Comparison of ENCODE assay signal across 21 cellular contexts in genomic region chr9:72874344-72874743, GRCh38.
DNase-seq lines count a peak whose midpoint lies in the region; ATAC-seq, FAIRE-seq and TF ChIP-seq lines count a peak whose summit lies in the region.
"Had no signal": no experiment of that assay in that cellular context is flagged by ENCODE, and none has a peak within 500 bp of the region (broad histone marks: within the 10 kb centered on the region; RNA-seq: fewer than 3 reads in every experiment).

No MANE protein-coding gene starts in this region.

- TF ChIP-seq CTCF in A549 (IDR thresholded peaks at IDR 0.05) (no peak), lower lobe of right lung (IDR thresholded peaks at IDR 0.05) (no peak)

- no peaks in the 10 kb centered on the region for H3K36me3 ChIP-seq in lower lobe of right lung
- H3K36me3 ChIP-seq: BLaER1 had no signal

- FAIRE-seq in A549 (lab: Jason Lieb, UNC), result no peak
- FAIRE-seq: GM12892, GM18507, HTR-8/SVneo had no signal

- POLR2A ChIA-PET in A549 (lab: Yijun Ruan, JAX), result no interaction called here

- no peak overlapping the region for H3K4me3 ChIP-seq in A549
- H3K4me3 ChIP-seq in lower lobe of right lung, result no peak overlapping the region
- H3K4me3 ChIP-seq: BLaER1, GM23248 had no signal

- no peak overlapping the region for H3K27ac Mint-ChIP-seq in stimulated activated effector memory CD8-positive, alpha-beta T cell treated with anti-CD3 and anti-CD28 coated beads, Interleukin-12 subunit alpha, Interleukin-12 subunit beta, amount 100 ng/mL, for 72 hours
- H3K27ac Mint-ChIP-seq: CD14-positive monocyte; CD4-positive, alpha-beta memory T cell had no signal

- CTCF ChIA-PET in A549 (lab: Yijun Ruan, JAX), result interaction anchor here (0.8 to 4.1 kb wide), 4 partner anchors 9 to 326 kb away, joined by 4 to 22 read pairs (median 4); no protein-coding TSS in a partner anchor

- no peaks in the 10 kb centered on the region for H3K9me3 Mint-ChIP-seq in stimulated activated effector memory CD8-positive, alpha-beta T cell treated with anti-CD3 and anti-CD28 coated beads, Interleukin-12 subunit alpha, Interleukin-12 subunit beta, amount 100 ng/mL, for 72 hours
- H3K9me3 Mint-ChIP-seq: CD14-positive monocyte; CD4-positive, alpha-beta memory T cell had no signal

- TF ChIP-seq EP300 in A549 (IDR thresholded peaks at IDR 0.05), result no peak

- peak; percentile 21 to 32; a peak in 3 of 6 replicates for ATAC-seq in A549
- peak; percentile 13 for ATAC-seq in stimulated activated effector memory CD8-positive, alpha-beta T cell treated with anti-CD3 and anti-CD28 coated beads, Interleukin-12 subunit alpha, Interleukin-12 subunit beta, amount 100 ng/mL, for 72 hours
- ATAC-seq in lower lobe of right lung, result no peak
- ATAC-seq in GM19324 (IDR thresholded peaks at IDR 0.05; ENCODE audit: low FRiP score, unreplicated experiment), result no peak

- no peak overlapping the region for H3K4me3 Mint-ChIP-seq in stimulated activated effector memory CD8-positive, alpha-beta T cell treated with anti-CD3 and anti-CD28 coated beads, Interleukin-12 subunit alpha, Interleukin-12 subunit beta, amount 100 ng/mL, for 72 hours
- H3K4me3 Mint-ChIP-seq: CD14-positive monocyte; CD4-positive, alpha-beta memory T cell had no signal

- H3K4me1 ChIP-seq in A549 (peaks cover 47% of the 10 kb centered on the region), lower lobe of right lung (peaks cover 11% of the 10 kb centered on the region)
- H3K4me1 ChIP-seq: BLaER1 had no signal

- H3K27ac ChIP-seq in A549 (peak overlapping the region; percentile 40 to 61; a peak in 5 of 6 replicates), lower lobe of right lung (no peak overlapping the region)
- H3K27ac ChIP-seq: 22Rv1, BLaER1, GM23248 had no signal

- DNase-seq in A549 (ENCODE audit: low read depth in 1 of 2, low spot score in 1 of 2), result no peak
- peak; percentile 58 for DNase-seq in NCI-H69 (lab: John Stamatoyannopoulos, UW)
- DNase-seq in iris pigment epithelial cell (ENCODE audit: low read depth), result peak; percentile 2
- DNase-seq in stimulated activated effector memory CD8-positive, alpha-beta T cell treated with anti-CD3 and anti-CD28 coated beads, Interleukin-12 subunit alpha, Interleukin-12 subunit beta, amount 100 ng/mL, for 72 hours (ENCODE audit: low spot score in 2 of 2), result no peak
- no peak for DNase-seq in lower lobe of right lung
- no peak for DNase-seq in dedifferentiated amniotic fluid mesenchymal stem cell (ENCODE audit: extremely low spot score)
- DNase-seq: CD4-positive, alpha-beta memory T cell; DMS153; DMS79; GDM1; GM23248; H7; IMR-90; KBM-7 had no signal

- no peak for TF ChIP-seq RAD21 in A549 (conservative IDR thresholded peaks at IDR 0.05 in 1 of 2, IDR thresholded peaks at IDR 0.05 in 1 of 2)

- intact Hi-C loops in lower lobe of right lung (cut with DNase I), result no loop called here

- no peak overlapping the region for H3K4me2 ChIP-seq in A549
- H3K4me2 ChIP-seq: BLaER1 had no signal

- no peak for TF ChIP-seq POLR2A in A549 (IDR thresholded peaks at IDR 0.05; ENCODE audit: low read length)

- H3K4me1 Mint-ChIP-seq in stimulated activated effector memory CD8-positive, alpha-beta T cell treated with anti-CD3 and anti-CD28 coated beads, Interleukin-12 subunit alpha, Interleukin-12 subunit beta, amount 100 ng/mL, for 72 hours, result no peaks in the 10 kb centered on the region
- H3K4me1 Mint-ChIP-seq: CD4-positive, alpha-beta memory T cell had no signal

- no peaks in the 10 kb centered on the region for H3K27me3 ChIP-seq in lower lobe of right lung (ENCODE audit: low read depth)
- H3K27me3 ChIP-seq: BLaER1 had no signal

- WGBS in A549 (ENCODE audit: missing lambda C conversion rate), result 83% methylated on average over 2 of the region's 2 CpGs

- no peaks in the 10 kb centered on the region for H3K36me3 Mint-ChIP-seq in stimulated activated effector memory CD8-positive, alpha-beta T cell treated with anti-CD3 and anti-CD28 coated beads, Interleukin-12 subunit alpha, Interleukin-12 subunit beta, amount 100 ng/mL, for 72 hours
- H3K36me3 Mint-ChIP-seq: CD14-positive monocyte; CD4-positive, alpha-beta memory T cell had no signal

- H3K9me3 ChIP-seq in A549, result no peaks in the 10 kb centered on the region
- no peaks in the 10 kb centered on the region for H3K9me3 ChIP-seq in lower lobe of right lung
- H3K9me3 ChIP-seq: BLaER1 had no signal

TF ChIP-seq in A549, 52 proteins besides CTCF, POLR2A, EP300 and RAD21:
- TF ChIP-seq HMGXB4 (CRISPR knock-in tag; IDR thresholded peaks at IDR 0.05; ENCODE audit: borderline replicate concordance) (no peak), HOXB5 (CRISPR knock-in tag; IDR thresholded peaks at IDR 0.05) (no peak), HEYL (CRISPR knock-in tag; IDR thresholded peaks at IDR 0.05) (no peak), RARB (CRISPR knock-in tag; IDR thresholded peaks at IDR 0.05) (no peak), POLR2AphosphoS2 (conservative IDR thresholded peaks at IDR 0.05; ENCODE audit: low read length) (peak; percentile 93)

Comparison
In these comparisons a context has a peak if more than half of its experiments do, and no peak if none do; other contexts are left out.
1. ATAC-seq: peak in A549 (2 of 2) and stimulated activated effector memory CD8-positive, alpha-beta T cell treated with anti-CD3 and anti-CD28 coated beads, Interleukin-12 subunit alpha, Interleukin-12 subunit beta, amount 100 ng/mL, for 72 hours (single experiment); none in lower lobe of right lung (0 of 2) and GM19324 (single experiment).
2. DNase-seq: peak in NCI-H69 (single experiment) and iris pigment epithelial cell (single experiment); none in A549 (0 of 2), stimulated activated effector memory CD8-positive, alpha-beta T cell treated with anti-CD3 and anti-CD28 coated beads, Interleukin-12 subunit alpha, Interleukin-12 subunit beta, amount 100 ng/mL, for 72 hours (0 of 2), lower lobe of right lung (single experiment) and dedifferentiated amniotic fluid mesenchymal stem cell (single experiment).